ENCODE assay signal across 19 cellular contexts in the genomic region with DNA sequence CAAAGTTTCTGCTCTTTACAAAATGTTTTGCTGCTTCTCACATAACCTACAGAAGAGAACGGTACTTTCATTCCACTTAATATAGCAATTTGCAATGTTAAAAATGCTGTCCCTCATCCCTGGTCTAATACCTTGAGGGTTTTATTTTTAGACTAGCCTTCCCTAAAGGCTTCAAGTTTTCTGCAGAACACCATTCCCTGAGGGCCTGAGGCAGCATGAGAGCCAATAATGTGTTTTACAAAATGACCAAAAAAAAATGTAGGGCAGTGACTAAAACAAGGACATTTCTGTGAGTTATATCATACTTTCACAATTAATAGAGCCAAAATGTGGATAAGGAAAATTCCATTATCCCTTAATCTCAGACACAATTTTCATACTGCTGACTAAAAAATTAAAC.
"Had no signal": no experiment of that assay in that cellular context is flagged by ENCODE, and none has a peak within 500 bp of the region (broad histone marks: within the 10 kb centered on the region; RNA-seq: fewer than 3 reads in every experiment).

No MANE protein-coding gene starts in this region.

- H3K9me3 ChIP-seq: colonic mucosa, gastrocnemius medialis, heart right ventricle, mucosa of descending colon, neutrophil, psoas muscle, right lobe of liver, thoracic aorta had no signal

- H3K4me3 ChIP-seq: colonic mucosa, gastrocnemius medialis, heart right ventricle, mucosa of descending colon, psoas muscle, right lobe of liver, thoracic aorta had no signal

- H3K27me3 ChIP-seq: colonic mucosa, gastrocnemius medialis, heart right ventricle, neutrophil, right lobe of liver had no signal

- H3K4me1 ChIP-seq: colonic mucosa, gastrocnemius medialis, psoas muscle, right lobe of liver had no signal

- H3K27ac ChIP-seq: colonic mucosa, gastrocnemius medialis, heart right ventricle, neutrophil, psoas muscle, right lobe of liver, thoracic aorta had no signal

- H3K36me3 ChIP-seq: colonic mucosa, gastrocnemius medialis, heart right ventricle, neutrophil, right lobe of liver, thoracic aorta had no signal

- DNase-seq: colonic mucosa; effector CD4-positive, alpha-beta T cell; endodermal cell; erythroblast; gastrocnemius medialis; heart right ventricle; hypothalamus; mammary epithelial cell; mucosa of descending colon; naive thymus-derived CD8-positive, alpha-beta T cell; psoas muscle; retina; right lobe of liver; stimulated activated CD4-positive, alpha-beta T cell treated with anti-CD3 and anti-CD28 coated beads, Interleukin-2, amount 100 ng/mL, for 24 hours; stimulated activated CD4-positive, alpha-beta T cell treated with anti-CD3 and anti-CD28 coated beads, Interleukin-4, amount 100 ng/mL, for 4 hours; stimulated activated naive B cell treated with anti-CD40 and anti-IgM and Interleukin-4, amounts not matched to agents 10 μg/mL and 1 μg/mL and 100 μg/mL, for 72 hours; stimulated activated naive CD8-positive, alpha-beta T cell treated with anti-CD3 and anti-CD28 coated beads, Interleukin-15, amount 100 ng/mL, for 72 hours had no signal
